1 cellular context compared by ENCODE assay signal in genomic region chr2:201936817-201937216, GRCh38.
TF ChIP-seq lines count a peak whose summit lies in the region.

No MANE protein-coding gene starts in this region.

TF ChIP-seq in HepG2, 621 proteins besides CTCF, POLR2A, EP300 and RAD21 (continued from another document and continues in another):
- TF ChIP-seq, protein P1, sequence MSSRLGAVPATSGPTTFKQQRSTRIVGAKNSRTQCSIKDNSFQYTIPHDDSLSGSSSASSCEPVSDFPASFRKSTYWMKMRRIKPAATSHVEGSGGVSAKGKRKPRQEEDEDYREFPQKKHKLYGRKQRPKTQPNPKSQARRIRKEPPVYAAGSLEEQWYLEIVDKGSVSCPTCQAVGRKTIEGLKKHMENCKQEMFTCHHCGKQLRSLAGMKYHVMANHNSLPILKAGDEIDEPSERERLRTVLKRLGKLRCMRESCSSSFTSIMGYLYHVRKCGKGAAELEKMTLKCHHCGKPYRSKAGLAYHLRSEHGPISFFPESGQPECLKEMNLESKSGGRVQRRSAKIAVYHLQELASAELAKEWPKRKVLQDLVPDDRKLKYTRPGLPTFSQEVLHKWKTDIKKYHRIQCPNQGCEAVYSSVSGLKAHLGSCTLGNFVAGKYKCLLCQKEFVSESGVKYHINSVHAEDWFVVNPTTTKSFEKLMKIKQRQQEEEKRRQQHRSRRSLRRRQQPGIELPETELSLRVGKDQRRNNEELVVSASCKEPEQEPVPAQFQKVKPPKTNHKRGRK (CRISPR knock-in tag; IDR thresholded peaks at IDR 0.05) = no peak
- TF ChIP-seq ARNTL (CRISPR knock-in tag; IDR thresholded peaks at IDR 0.05) (no peak), ZNF354B (CRISPR knock-in tag; IDR thresholded peaks at IDR 0.05) (no peak), RXRA (CRISPR knock-in tag; IDR thresholded peaks at IDR 0.05) (no peak; the same call in 1 of the 2 replicates), ZSCAN25 (CRISPR knock-in tag; IDR thresholded peaks at IDR 0.05) (no peak), RCOR2 (CRISPR knock-in tag; IDR thresholded peaks at IDR 0.05) (no peak), WIZ (CRISPR knock-in tag; IDR thresholded peaks at IDR 0.05) (no peak), ZFY (CRISPR knock-in tag; IDR thresholded peaks at IDR 0.05) (peak; percentile 73), MAFK (conservative IDR thresholded peaks at IDR 0.05 in 1 of 2, IDR thresholded peaks at IDR 0.05 in 1 of 2; ENCODE audit: low read length in 2 of 2) (peak in 1 of 2 experiments; percentile 44; a peak in 1 of 4 replicates), FOXA1 (IDR thresholded peaks at IDR 0.05) (no peak), FOXA1 (CRISPR knock-in tag; IDR thresholded peaks at IDR 0.05) (peak; percentile 43; the same call in 1 of the 2 replicates), ZFP36 (IDR thresholded peaks at IDR 0.05; ENCODE audit: borderline replicate concordance, low read depth, low read length, partially characterized antibody) (no peak), ZNF296 (CRISPR knock-in tag; conservative IDR thresholded peaks at IDR 0.05) (no peak), ATF4 (CRISPR knock-in tag; IDR thresholded peaks at IDR 0.05) (peak in 1 of 2 experiments; percentile 78; a peak in 2 of 4 replicates), ZBTB3 (CRISPR knock-in tag; IDR thresholded peaks at IDR 0.05; ENCODE audit: borderline replicate concordance, low read depth) (no peak), ZNF782 (CRISPR knock-in tag; IDR thresholded peaks at IDR 0.05; ENCODE audit: borderline replicate concordance) (peak; percentile 65; the same call in 1 of the 2 replicates), POLR2AphosphoS2 (IDR thresholded peaks at IDR 0.05; ENCODE audit: low read depth, low read length) (no peak), XRCC5 (optimal IDR thresholded peaks at IDR 0.05; ENCODE audit: low read length) (peak; percentile 43), CREM (IDR thresholded peaks at IDR 0.05) (no peak), CREM (CRISPR knock-in tag; IDR thresholded peaks at IDR 0.05) (no peak), MXD4 (CRISPR knock-in tag; IDR thresholded peaks at IDR 0.05) (no peak), NKX3-1 (CRISPR knock-in tag; IDR thresholded peaks at IDR 0.05) (no peak), REXO4 (CRISPR knock-in tag; IDR thresholded peaks at IDR 0.05; ENCODE audit: borderline replicate concordance) (no peak), CBX5 (CRISPR knock-in tag; IDR thresholded peaks at IDR 0.05; ENCODE audit: borderline replicate concordance) (peak; percentile 52; the same call in 1 of the 2 replicates), ZNF256 (CRISPR knock-in tag; conservative IDR thresholded peaks at IDR 0.05) (no peak), CEBPG (CRISPR knock-in tag; IDR thresholded peaks at IDR 0.05) (peak; percentile 71), ZSCAN9 (CRISPR knock-in tag; IDR thresholded peaks at IDR 0.05; ENCODE audit: borderline replicate concordance) (no peak), PPARG (CRISPR knock-in tag; conservative IDR thresholded peaks at IDR 0.05) (no peak), SMARCC2 (IDR thresholded peaks at IDR 0.05) (no peak), HDAC2 (CRISPR knock-in tag; IDR thresholded peaks at IDR 0.05) (0 out of 2 replicates have a peak, but pooled peaks have one; percentile 24), SRSF9 (IDR thresholded peaks at IDR 0.05; ENCODE audit: borderline replicate concordance, insufficient read depth, low read depth, low read length, poor library complexity, severe bottlenecking) (no peak), SNRNP70 (IDR thresholded peaks at IDR 0.05; ENCODE audit: low read depth, low read length) (no peak), ZFP37 (CRISPR knock-in tag; IDR thresholded peaks at IDR 0.05; ENCODE audit: borderline replicate concordance) (no peak), RXRB (CRISPR knock-in tag; IDR thresholded peaks at IDR 0.05; ENCODE audit: borderline replicate concordance) (no peak), NFYC (CRISPR knock-in tag; IDR thresholded peaks at IDR 0.05) (no peak), YEATS4 (CRISPR knock-in tag; IDR thresholded peaks at IDR 0.05; ENCODE audit: borderline replicate concordance) (no peak), ZNF317 (CRISPR knock-in tag; IDR thresholded peaks at IDR 0.05) (no peak), PITX1 (CRISPR knock-in tag; IDR thresholded peaks at IDR 0.05) (no peak), ZNF589 (CRISPR knock-in tag; conservative IDR thresholded peaks at IDR 0.05) (no peak), CENPT (CRISPR knock-in tag; IDR thresholded peaks at IDR 0.05; ENCODE audit: low read depth) (no peak), MAF1 (CRISPR knock-in tag; IDR thresholded peaks at IDR 0.05; ENCODE audit: borderline replicate concordance) (no peak), MLXIP (CRISPR knock-in tag; IDR thresholded peaks at IDR 0.05; ENCODE audit: borderline replicate concordance) (no peak), ZNF264 (CRISPR knock-in tag; IDR thresholded peaks at IDR 0.05) (peak; percentile 47; the same call in 1 of the 2 replicates), ZNF335 (CRISPR knock-in tag; IDR thresholded peaks at IDR 0.05) (no peak), HOXA5 (CRISPR knock-in tag; IDR thresholded peaks at IDR 0.05) (no peak), IRF2 (CRISPR knock-in tag; IDR thresholded peaks at IDR 0.05) (no peak), ZNF501 (CRISPR knock-in tag; IDR thresholded peaks at IDR 0.05) (no peak)
- TF ChIP-seq, protein P2, sequence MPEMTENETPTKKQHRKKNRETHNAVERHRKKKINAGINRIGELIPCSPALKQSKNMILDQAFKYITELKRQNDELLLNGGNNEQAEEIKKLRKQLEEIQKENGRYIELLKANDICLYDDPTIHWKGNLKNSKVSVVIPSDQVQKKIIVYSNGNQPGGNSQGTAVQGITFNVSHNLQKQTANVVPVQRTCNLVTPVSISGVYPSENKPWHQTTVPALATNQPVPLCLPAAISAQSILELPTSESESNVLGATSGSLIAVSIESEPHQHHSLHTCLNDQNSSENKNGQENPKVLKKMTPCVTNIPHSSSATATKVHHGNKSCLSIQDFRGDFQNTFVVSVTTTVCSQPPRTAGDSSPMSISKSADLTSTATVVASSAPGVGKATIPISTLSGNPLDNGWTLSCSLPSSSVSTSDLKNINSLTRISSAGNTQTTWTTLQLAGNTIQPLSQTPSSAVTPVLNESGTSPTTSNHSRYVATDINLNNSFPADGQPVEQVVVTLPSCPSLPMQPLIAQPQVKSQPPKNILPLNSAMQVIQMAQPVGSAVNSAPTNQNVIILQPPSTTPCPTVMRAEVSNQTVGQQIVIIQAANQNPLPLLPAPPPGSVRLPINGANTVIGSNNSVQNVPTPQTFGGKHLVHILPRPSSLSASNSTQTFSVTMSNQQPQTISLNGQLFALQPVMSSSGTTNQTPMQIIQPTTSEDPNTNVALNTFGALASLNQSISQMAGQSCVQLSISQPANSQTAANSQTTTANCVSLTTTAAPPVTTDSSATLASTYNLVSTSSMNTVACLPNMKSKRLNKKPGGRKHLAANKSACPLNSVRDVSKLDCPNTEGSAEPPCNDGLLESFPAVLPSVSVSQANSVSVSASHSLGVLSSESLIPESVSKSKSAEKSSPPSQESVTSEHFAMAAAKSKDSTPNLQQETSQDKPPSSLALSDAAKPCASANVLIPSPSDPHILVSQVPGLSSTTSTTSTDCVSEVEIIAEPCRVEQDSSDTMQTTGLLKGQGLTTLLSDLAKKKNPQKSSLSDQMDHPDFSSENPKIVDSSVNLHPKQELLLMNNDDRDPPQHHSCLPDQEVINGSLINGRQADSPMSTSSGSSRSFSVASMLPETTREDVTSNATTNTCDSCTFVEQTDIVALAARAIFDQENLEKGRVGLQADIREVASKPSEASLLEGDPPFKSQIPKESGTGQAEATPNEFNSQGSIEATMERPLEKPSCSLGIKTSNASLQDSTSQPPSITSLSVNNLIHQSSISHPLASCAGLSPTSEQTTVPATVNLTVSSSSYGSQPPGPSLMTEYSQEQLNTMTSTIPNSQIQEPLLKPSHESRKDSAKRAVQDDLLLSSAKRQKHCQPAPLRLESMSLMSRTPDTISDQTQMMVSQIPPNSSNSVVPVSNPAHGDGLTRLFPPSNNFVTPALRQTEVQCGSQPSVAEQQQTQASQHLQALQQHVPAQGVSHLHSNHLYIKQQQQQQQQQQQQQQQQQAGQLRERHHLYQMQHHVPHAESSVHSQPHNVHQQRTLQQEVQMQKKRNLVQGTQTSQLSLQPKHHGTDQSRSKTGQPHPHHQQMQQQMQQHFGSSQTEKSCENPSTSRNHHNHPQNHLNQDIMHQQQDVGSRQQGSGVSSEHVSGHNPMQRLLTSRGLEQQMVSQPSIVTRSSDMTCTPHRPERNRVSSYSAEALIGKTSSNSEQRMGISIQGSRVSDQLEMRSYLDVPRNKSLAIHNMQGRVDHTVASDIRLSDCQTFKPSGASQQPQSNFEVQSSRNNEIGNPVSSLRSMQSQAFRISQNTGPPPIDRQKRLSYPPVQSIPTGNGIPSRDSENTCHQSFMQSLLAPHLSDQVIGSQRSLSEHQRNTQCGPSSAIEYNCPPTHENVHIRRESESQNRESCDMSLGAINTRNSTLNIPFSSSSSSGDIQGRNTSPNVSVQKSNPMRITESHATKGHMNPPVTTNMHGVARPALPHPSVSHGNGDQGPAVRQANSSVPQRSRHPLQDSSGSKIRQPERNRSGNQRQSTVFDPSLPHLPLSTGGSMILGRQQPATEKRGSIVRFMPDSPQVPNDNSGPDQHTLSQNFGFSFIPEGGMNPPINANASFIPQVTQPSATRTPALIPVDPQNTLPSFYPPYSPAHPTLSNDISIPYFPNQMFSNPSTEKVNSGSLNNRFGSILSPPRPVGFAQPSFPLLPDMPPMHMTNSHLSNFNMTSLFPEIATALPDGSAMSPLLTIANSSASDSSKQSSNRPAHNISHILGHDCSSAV (CRISPR knock-in tag; IDR thresholded peaks at IDR 0.05; ENCODE audit: borderline replicate concordance) = no peak
- TF ChIP-seq, protein P3, sequence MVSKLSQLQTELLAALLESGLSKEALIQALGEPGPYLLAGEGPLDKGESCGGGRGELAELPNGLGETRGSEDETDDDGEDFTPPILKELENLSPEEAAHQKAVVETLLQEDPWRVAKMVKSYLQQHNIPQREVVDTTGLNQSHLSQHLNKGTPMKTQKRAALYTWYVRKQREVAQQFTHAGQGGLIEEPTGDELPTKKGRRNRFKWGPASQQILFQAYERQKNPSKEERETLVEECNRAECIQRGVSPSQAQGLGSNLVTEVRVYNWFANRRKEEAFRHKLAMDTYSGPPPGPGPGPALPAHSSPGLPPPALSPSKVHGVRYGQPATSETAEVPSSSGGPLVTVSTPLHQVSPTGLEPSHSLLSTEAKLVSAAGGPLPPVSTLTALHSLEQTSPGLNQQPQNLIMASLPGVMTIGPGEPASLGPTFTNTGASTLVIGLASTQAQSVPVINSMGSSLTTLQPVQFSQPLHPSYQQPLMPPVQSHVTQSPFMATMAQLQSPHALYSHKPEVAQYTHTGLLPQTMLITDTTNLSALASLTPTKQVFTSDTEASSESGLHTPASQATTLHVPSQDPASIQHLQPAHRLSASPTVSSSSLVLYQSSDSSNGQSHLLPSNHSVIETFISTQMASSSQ (IDR thresholded peaks at IDR 0.05; ENCODE audit: low read depth) = peak; percentile 86
- TF ChIP-seq, protein P3 (CRISPR knock-in tag; IDR thresholded peaks at IDR 0.05; ENCODE audit: borderline replicate concordance) = peak; percentile 79
- TF ChIP-seq, protein P4, sequence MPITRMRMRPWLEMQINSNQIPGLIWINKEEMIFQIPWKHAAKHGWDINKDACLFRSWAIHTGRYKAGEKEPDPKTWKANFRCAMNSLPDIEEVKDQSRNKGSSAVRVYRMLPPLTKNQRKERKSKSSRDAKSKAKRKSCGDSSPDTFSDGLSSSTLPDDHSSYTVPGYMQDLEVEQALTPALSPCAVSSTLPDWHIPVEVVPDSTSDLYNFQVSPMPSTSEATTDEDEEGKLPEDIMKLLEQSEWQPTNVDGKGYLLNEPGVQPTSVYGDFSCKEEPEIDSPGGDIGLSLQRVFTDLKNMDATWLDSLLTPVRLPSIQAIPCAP (CRISPR knock-in tag; IDR thresholded peaks at IDR 0.05; ENCODE audit: low read depth) = no peak
- TF ChIP-seq, protein P5, sequence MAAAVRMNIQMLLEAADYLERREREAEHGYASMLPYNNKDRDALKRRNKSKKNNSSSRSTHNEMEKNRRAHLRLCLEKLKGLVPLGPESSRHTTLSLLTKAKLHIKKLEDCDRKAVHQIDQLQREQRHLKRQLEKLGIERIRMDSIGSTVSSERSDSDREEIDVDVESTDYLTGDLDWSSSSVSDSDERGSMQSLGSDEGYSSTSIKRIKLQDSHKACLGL (CRISPR knock-in tag; IDR thresholded peaks at IDR 0.05) = no peak
